ENCODE assay signal across 1 cellular context in the genomic region with DNA sequence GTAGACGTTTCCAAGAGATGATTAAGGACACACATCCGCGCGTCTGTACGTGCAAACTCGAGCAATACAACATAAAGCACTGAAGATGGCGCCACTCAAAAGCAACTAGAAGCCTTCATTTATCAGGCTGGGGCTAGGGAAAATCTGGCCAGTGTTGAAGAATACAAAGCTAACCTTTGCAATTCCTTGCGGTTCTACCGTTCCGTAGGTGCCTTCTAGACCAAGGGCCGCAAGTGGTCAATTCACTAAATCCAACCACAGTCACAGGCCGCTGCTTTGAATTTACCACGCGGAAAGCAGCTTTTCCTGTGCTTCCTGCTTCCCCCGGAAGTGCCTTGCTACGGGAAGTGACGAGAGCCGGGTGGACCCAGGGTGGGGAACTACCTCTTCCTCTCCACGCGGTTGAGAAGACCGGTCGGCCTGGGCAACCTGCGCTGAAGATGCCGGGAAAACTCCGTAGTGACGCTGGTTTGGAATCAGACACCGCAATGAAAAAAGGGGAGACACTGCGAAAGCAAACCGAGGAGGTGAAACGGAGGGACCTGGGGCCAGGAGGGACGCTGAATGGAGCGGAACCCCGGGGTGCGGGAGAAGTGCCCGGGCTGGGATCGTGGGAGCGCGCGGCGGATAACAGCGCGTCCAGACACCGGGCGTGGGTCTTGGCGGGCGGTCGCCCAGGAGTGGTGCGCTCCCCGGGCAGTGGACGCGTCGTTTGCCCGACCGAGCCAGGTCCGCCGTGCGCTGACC.
A peak's percentile ranks its signal among the peaks of the same experiment; 100 is the strongest.
TF ChIP-seq lines count a peak whose summit lies in the region.

Gene DDX21, plus strand, starts transcription at position 385 of the 747 bp plus-strand sequence. Its CDS starts 56 bp downstream, at position 441.

TF ChIP-seq in GM23338, 12 proteins besides CTCF, POLR2A, EP300 and RAD21 (continued from another document):
- TF ChIP-seq, protein P1, sequence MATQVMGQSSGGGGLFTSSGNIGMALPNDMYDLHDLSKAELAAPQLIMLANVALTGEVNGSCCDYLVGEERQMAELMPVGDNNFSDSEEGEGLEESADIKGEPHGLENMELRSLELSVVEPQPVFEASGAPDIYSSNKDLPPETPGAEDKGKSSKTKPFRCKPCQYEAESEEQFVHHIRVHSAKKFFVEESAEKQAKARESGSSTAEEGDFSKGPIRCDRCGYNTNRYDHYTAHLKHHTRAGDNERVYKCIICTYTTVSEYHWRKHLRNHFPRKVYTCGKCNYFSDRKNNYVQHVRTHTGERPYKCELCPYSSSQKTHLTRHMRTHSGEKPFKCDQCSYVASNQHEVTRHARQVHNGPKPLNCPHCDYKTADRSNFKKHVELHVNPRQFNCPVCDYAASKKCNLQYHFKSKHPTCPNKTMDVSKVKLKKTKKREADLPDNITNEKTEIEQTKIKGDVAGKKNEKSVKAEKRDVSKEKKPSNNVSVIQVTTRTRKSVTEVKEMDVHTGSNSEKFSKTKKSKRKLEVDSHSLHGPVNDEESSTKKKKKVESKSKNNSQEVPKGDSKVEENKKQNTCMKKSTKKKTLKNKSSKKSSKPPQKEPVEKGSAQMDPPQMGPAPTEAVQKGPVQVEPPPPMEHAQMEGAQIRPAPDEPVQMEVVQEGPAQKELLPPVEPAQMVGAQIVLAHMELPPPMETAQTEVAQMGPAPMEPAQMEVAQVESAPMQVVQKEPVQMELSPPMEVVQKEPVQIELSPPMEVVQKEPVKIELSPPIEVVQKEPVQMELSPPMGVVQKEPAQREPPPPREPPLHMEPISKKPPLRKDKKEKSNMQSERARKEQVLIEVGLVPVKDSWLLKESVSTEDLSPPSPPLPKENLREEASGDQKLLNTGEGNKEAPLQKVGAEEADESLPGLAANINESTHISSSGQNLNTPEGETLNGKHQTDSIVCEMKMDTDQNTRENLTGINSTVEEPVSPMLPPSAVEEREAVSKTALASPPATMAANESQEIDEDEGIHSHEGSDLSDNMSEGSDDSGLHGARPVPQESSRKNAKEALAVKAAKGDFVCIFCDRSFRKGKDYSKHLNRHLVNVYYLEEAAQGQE (IDR thresholded peaks at IDR 0.05; ENCODE audit: unreplicated experiment): peak; percentile 8
- peak; percentile 86 for TF ChIP-seq POLR2AphosphoS5 (IDR thresholded peaks at IDR 0.05; ENCODE audit: low read depth)
